ENCODE assay signal across 27 cellular contexts in genomic region chr3:159127021-159127392, GRCh38. TPM values are rescaled to one million over a fixed set of nuclear protein-coding genes. Genes with fewer than 3 reads are reported as not detected.
"Had no signal": no experiment of that assay in that cellular context is flagged by ENCODE, and none has a peak within 500 bp of the region (broad histone marks: within the 10 kb centered on the region; RNA-seq: fewer than 3 reads in every experiment).

No MANE protein-coding gene starts in this region.

- H3K4me1 ChIP-seq: left lung, right atrium auricular region, sigmoid colon, spleen, suprapubic skin, tibial artery, upper lobe of right lung had no signal

- H3K4me3 ChIP-seq: hepatocyte, left lung, lung, mucosa of descending colon, ovary, right atrium auricular region, sigmoid colon, spleen, suprapubic skin, thoracic aorta, tibial artery, upper lobe of right lung had no signal

- H2AFZ ChIP-seq: hepatocyte had no signal

- H3K4me1 Mint-ChIP-seq: naive thymus-derived CD4-positive, alpha-beta T cell; stimulated activated effector memory CD8-positive, alpha-beta T cell treated with anti-CD3 and anti-CD28 coated beads, Interleukin-12 subunit alpha, Interleukin-12 subunit beta, amount 100 ng/mL, for 72 hours had no signal

- H3K9me3 ChIP-seq: left lung, mucosa of descending colon, ovary, right atrium auricular region, sigmoid colon, spleen, suprapubic skin, thoracic aorta, tibial artery, upper lobe of right lung had no signal

- H3K79me2 ChIP-seq: hepatocyte had no signal

- DNase-seq: islet precursor cell; left lung; midbrain; mucosa of descending colon; naive thymus-derived CD4-positive, alpha-beta T cell; ovary; sigmoid colon; small intestine; spleen; stimulated activated CD4-positive, alpha-beta T cell treated with anti-CD3 and anti-CD28 coated beads, Interleukin-4, amount 100 ng/mL, for 24 hours; stimulated activated naive CD4-positive, alpha-beta T cell; tibial artery; trophoblast cell; upper lobe of right lung had no signal

- ATAC-seq: left lung; mucosa of descending colon; naive thymus-derived CD4-positive, alpha-beta T cell; natural killer cell treated with Interleukin-12 subunit alpha and Interleukin-12 subunit beta and Interleukin-15 and Interleukin-18, amount 100 ng/mL, for 72 hours; stimulated activated effector memory CD8-positive, alpha-beta T cell treated with anti-CD3 and anti-CD28 coated beads, Interleukin-12 subunit alpha, Interleukin-12 subunit beta, amount 100 ng/mL, for 72 hours; upper lobe of right lung had no signal

- H3K36me3 ChIP-seq: left lung, ovary, right atrium auricular region, sigmoid colon, spleen, suprapubic skin, thoracic aorta, tibial artery, upper lobe of right lung had no signal

- H3K4me3 Mint-ChIP-seq: naive thymus-derived CD4-positive, alpha-beta T cell; natural killer cell treated with Interleukin-12 subunit alpha and Interleukin-12 subunit beta and Interleukin-15 and Interleukin-18, amount 100 ng/mL, for 72 hours; stimulated activated effector memory CD8-positive, alpha-beta T cell treated with anti-CD3 and anti-CD28 coated beads, Interleukin-12 subunit alpha, Interleukin-12 subunit beta, amount 100 ng/mL, for 72 hours; stimulated activated naive CD8-positive, alpha-beta T cell treated with anti-CD3 and anti-CD28 coated beads, Interleukin-15, Interleukin-2, amounts not matched to agents 100 ng/mL and 50 ng/mL, for 24 hours had no signal

- H3K4me2 ChIP-seq: hepatocyte had no signal

- H3K27ac Mint-ChIP-seq: naive thymus-derived CD4-positive, alpha-beta T cell; natural killer cell treated with Interleukin-12 subunit alpha and Interleukin-12 subunit beta and Interleukin-15 and Interleukin-18, amount 100 ng/mL, for 72 hours; progenitor cell of endocrine pancreas; stimulated activated effector memory CD8-positive, alpha-beta T cell treated with anti-CD3 and anti-CD28 coated beads, Interleukin-12 subunit alpha, Interleukin-12 subunit beta, amount 100 ng/mL, for 72 hours; stimulated activated naive CD8-positive, alpha-beta T cell treated with anti-CD3 and anti-CD28 coated beads, Interleukin-15, Interleukin-2, amounts not matched to agents 100 ng/mL and 50 ng/mL, for 24 hours had no signal

- H3K27me3 Mint-ChIP-seq: natural killer cell treated with Interleukin-12 subunit alpha and Interleukin-12 subunit beta and Interleukin-15 and Interleukin-18, amount 100 ng/mL, for 72 hours; stimulated activated naive CD8-positive, alpha-beta T cell treated with anti-CD3 and anti-CD28 coated beads, Interleukin-15, Interleukin-2, amounts not matched to agents 100 ng/mL and 50 ng/mL, for 24 hours had no signal

- H3K27me3 ChIP-seq: hepatocyte, left lung, ovary, right atrium auricular region, sigmoid colon, spleen, suprapubic skin, tibial artery, upper lobe of right lung had no signal

- H3K36me3 Mint-ChIP-seq: naive thymus-derived CD4-positive, alpha-beta T cell; natural killer cell treated with Interleukin-12 subunit alpha and Interleukin-12 subunit beta and Interleukin-15 and Interleukin-18, amount 100 ng/mL, for 72 hours; stimulated activated effector memory CD8-positive, alpha-beta T cell treated with anti-CD3 and anti-CD28 coated beads, Interleukin-12 subunit alpha, Interleukin-12 subunit beta, amount 100 ng/mL, for 72 hours had no signal

- H3K27ac ChIP-seq: hepatocyte, left lung, ovary, right atrium auricular region, sigmoid colon, spleen, suprapubic skin, thoracic aorta, tibial artery, upper lobe of right lung had no signal

RNA-seq across cellular contexts. Expression of gene IQCJ, which starts 57.9 kb away (rescaled TPM):
- total RNA-seq: hepatocyte; kidney epithelial cell; left lung; mesenteric fat pad; naive thymus-derived CD4-positive, alpha-beta T cell; natural killer cell treated with Interleukin-12 subunit alpha and Interleukin-12 subunit beta and Interleukin-15 and Interleukin-18, amount 100 ng/mL, for 72 hours; progenitor cell of endocrine pancreas; pulmonary artery endothelial cell; spleen; subcutaneous adipose tissue; suprapubic skin; thoracic aorta; upper lobe of right lung had no signal
